In the genomic region with DNA sequence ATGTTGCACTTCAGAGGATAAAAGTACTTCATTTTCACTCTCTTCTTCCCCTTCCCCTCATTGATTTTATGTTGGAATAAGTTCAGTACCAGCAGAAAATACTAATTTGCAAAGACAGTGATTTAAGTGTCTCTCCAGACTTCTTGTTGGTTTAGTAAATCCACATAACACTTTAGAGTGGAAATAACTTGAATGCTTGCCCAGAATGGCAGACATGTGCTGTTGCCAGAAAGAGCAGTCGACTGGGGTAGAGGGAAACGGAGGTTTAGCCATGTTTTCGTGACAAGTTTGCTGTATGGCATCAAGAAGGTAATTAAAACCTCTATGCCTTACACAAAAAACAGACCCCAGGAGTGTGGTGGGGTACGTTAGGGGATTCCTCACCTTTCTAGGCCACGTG, we compare ENCODE assay signal across 19 cellular contexts.
DNase-seq lines count a peak whose midpoint lies in the region; ATAC-seq and TF ChIP-seq lines count a peak whose summit lies in the region.
"Had no signal": no experiment of that assay in that cellular context is flagged by ENCODE, and none has a peak within 500 bp of the region (broad histone marks: within the 10 kb centered on the region; RNA-seq: fewer than 3 reads in every experiment).

No MANE protein-coding gene starts in this region.

- H3K9me3 Mint-ChIP-seq in endothelial cell (ENCODE audit: unreplicated experiment) = no peaks in the 10 kb centered on the region

- POLR2A ChIA-PET in OCI-LY7 (lab: Charles Lee) = interaction anchor here (1.0 kb wide), 1 partner anchor 157 kb away, joined by 3 read pairs; no protein-coding TSS in a partner anchor

- H3K4me3 Mint-ChIP-seq in endothelial cell (ENCODE audit: unreplicated experiment) = no peak overlapping the region
- H3K4me3 Mint-ChIP-seq: mesothelial cell of epicardium had no signal

- H3K36me3 Mint-ChIP-seq in endothelial cell (ENCODE audit: low read depth, unreplicated experiment) = no peaks in the 10 kb centered on the region

- ATAC-seq in lower lobe of right lung (peak; percentile 68 to 84), HG02610 (IDR thresholded peaks at IDR 0.05; ENCODE audit: unreplicated experiment) (no peak)
- ATAC-seq: right lobe of liver had no signal

- no TSS peak for BruUV-seq in OCI-LY7 (replicated peaks; lab: Mats Ljungman, UMichigan)

- no peak overlapping the region for H3K9ac ChIP-seq in GM23248

- H3K4me1 ChIP-seq in GM23248 (ENCODE audit: insufficient read depth) (no peaks in the 10 kb centered on the region), OCI-LY7 (ENCODE audit: insufficient read depth, low read length, poor library complexity, severe bottlenecking) (peaks cover 37% of the 10 kb centered on the region), lower lobe of right lung (peaks cover 12% of the 10 kb centered on the region)
- H3K4me1 ChIP-seq: right lobe of liver, testis had no signal

- H3K4me3 ChIP-seq in GM23248 (no peak overlapping the region), OCI-LY7 (ENCODE audit: low read depth, low read length, poor library complexity, severe bottlenecking) (no peak overlapping the region), lower lobe of right lung (no peak overlapping the region)
- H3K4me3 ChIP-seq: right lobe of liver, testis had no signal

- H3F3A ChIP-seq in GM23248 (ENCODE audit: insufficient read depth) = no peaks in the 10 kb centered on the region

- in situ Hi-C loops in GM23248 (cut with MboI) = no loop called here

- DNase-seq in Ammon's horn (ENCODE audit: low spot score) (peak; percentile 35), GM23248 (peak; percentile 4), OCI-LY7 (ENCODE audit: low spot score) (no peak), lower lobe of right lung (no peak), endothelial cell (ENCODE audit: low spot score) (no peak), T-helper 1 cell (no peak), erythroblast (lab: John Stamatoyannopoulos, UW) (no peak)
- DNase-seq: activated naive CD4-positive, alpha-beta T cell; brain microvascular endothelial cell; COR-L47; dermis blood vessel endothelial cell; GDM1; GOT3; KG1; NCI-H226; right lobe of liver; testis had no signal

- intact Hi-C loops in OCI-LY7 (cut with micrococcal nuclease; ENCODE audit: unreplicated experiment) = no loop called here
- intact Hi-C loops in lower lobe of right lung (cut with DNase I) = no loop called here

- H3K36me3 ChIP-seq in GM23248 (ENCODE audit: low read depth) = no peaks in the 10 kb centered on the region
- H3K36me3 ChIP-seq in OCI-LY7 (ENCODE audit: insufficient read depth, low read length) = no peaks in the 10 kb centered on the region
- no peaks in the 10 kb centered on the region for H3K36me3 ChIP-seq in lower lobe of right lung
- H3K36me3 ChIP-seq: brain microvascular endothelial cell, right lobe of liver had no signal

- H3K4me2 ChIP-seq in GM23248 (ENCODE audit: unreplicated experiment) (no peak overlapping the region), OCI-LY7 (ENCODE audit: low read length) (no peak overlapping the region)

- 1 to 8% methylated on average over 5 of the region's 5 CpGs for WGBS in GM23248 (ENCODE audit: low coverage in 1 of 2, low lambda C conversion rate in 2 of 2, missing lambda C conversion rate in 2 of 2), 2 experiments

- H2AFZ ChIP-seq in GM23248 = no peak overlapping the region
- H2AFZ ChIP-seq in OCI-LY7 (ENCODE audit: low read length) = peak overlapping the region; percentile 46

- TF ChIP-seq CTCF in OCI-LY7 (conservative IDR thresholded peaks at IDR 0.05; ENCODE audit: low read length) (no peak), lower lobe of right lung (IDR thresholded peaks at IDR 0.05) (no peak), endothelial cell (IDR thresholded peaks at IDR 0.05; ENCODE audit: unreplicated experiment) (no peak)

- CTCF ChIA-PET in OCI-LY7 (lab: Charles Lee; ENCODE audit: unreplicated experiment) = no interaction called here

- no peak overlapping the region for H3K27ac Mint-ChIP-seq in endothelial cell (ENCODE audit: unreplicated experiment)
- H3K27ac Mint-ChIP-seq: mesothelial cell of epicardium had no signal

- H3K9me2 ChIP-seq in GM23248 (ENCODE audit: insufficient read depth) (no peaks in the 10 kb centered on the region), OCI-LY7 (ENCODE audit: insufficient read depth, low read length) (no peaks in the 10 kb centered on the region)

- H3K27me3 Mint-ChIP-seq in endothelial cell (ENCODE audit: unreplicated experiment) = peaks cover 2% of the 10 kb centered on the region

- H3K27me3 ChIP-seq in GM23248 (replicated peaks; ENCODE audit: insufficient read depth) (no peaks in the 10 kb centered on the region; the same call in 1 of the 2 replicates), lower lobe of right lung (ENCODE audit: low read depth) (no peaks in the 10 kb centered on the region)
- H3K27me3 ChIP-seq: brain microvascular endothelial cell, right lobe of liver, testis had no signal

- no peaks in the 10 kb centered on the region for H4K20me1 ChIP-seq in GM23248 (ENCODE audit: insufficient read depth)
- H4K20me1 ChIP-seq in OCI-LY7 (ENCODE audit: insufficient read depth, low read length) = no peaks in the 10 kb centered on the region

- H3K79me2 ChIP-seq in GM23248 (ENCODE audit: insufficient read depth) (no peaks in the 10 kb centered on the region), OCI-LY7 (ENCODE audit: insufficient read depth, low read depth, low read length) (no peaks in the 10 kb centered on the region)

- no peaks in the 10 kb centered on the region for H3K9me3 ChIP-seq in GM23248 (ENCODE audit: low read depth)
- H3K9me3 ChIP-seq in OCI-LY7 (ENCODE audit: low read length) = peaks cover 16% of the 10 kb centered on the region
- no peaks in the 10 kb centered on the region for H3K9me3 ChIP-seq in lower lobe of right lung
- H3K9me3 ChIP-seq: right lobe of liver, testis had no signal

- no peak overlapping the region for H3K27ac ChIP-seq in GM23248
- H3K27ac ChIP-seq in OCI-LY7 (ENCODE audit: low read depth, low read length, poor library complexity, severe bottlenecking) = no peak overlapping the region
- no peak overlapping the region for H3K27ac ChIP-seq in lower lobe of right lung
- H3K27ac ChIP-seq: brain microvascular endothelial cell, right lobe of liver, testis had no signal

- no peaks in the 10 kb centered on the region for H3K4me1 Mint-ChIP-seq in endothelial cell (ENCODE audit: unreplicated experiment)
- H3K4me1 Mint-ChIP-seq: mesothelial cell of epicardium had no signal

- TF ChIP-seq POLR2A in erythroblast (IDR thresholded peaks at IDR 0.05; ENCODE audit: low read length) = no peak

Comparison
In these comparisons a context has a peak if more than half of its experiments do, and no peak if none do; other contexts are left out.
1. DNase-seq: peak in Ammon's horn (single experiment) and GM23248 (single experiment); none in OCI-LY7 (single experiment), lower lobe of right lung (single experiment), endothelial cell (single experiment), T-helper 1 cell (0 of 5) and erythroblast (0 of 2).